8 cellular contexts compared by ENCODE assay signal in the genomic region with DNA sequence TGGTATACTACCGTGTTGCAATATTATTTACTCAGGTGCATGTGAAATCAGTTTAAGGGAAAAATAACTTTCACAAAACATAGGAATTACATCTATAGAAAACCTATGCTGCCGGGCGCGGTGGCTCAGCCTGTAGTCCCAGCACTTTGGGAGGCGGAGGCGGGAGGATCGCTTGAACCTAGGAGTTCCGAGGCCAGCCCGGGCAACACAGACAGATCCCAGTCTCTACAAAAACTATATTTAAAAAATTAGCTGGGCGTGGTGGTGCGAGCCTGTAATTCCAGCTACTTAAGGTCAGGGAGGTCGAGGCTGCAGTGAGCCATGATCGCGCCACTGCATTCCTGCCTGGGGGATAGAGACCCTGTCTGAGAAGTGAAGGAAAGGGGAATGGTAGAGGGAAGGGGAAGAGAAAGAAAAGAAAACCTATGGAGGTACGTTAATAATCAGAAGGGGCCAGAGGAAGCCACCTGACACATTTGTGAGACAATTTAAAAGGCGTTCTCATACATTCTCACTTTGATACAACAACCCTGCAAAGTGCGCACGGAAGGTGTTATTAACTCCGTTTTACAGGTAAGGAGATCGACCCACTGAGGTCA. TPM values are rescaled to one million over a fixed set of nuclear protein-coding genes. Genes with fewer than 3 reads are reported as not detected.
A peak's percentile ranks its signal among the peaks of the same experiment; 100 is the strongest.
DNase-seq lines count a peak whose midpoint lies in the region; ATAC-seq and TF ChIP-seq lines count a peak whose summit lies in the region.

No MANE protein-coding gene starts in this region.

- no peak for TF ChIP-seq CTCF in stomach (IDR thresholded peaks at IDR 0.05)

- peaks cover 15% of the 10 kb centered on the region for H3K36me3 Mint-ChIP-seq in activated naive CD8-positive, alpha-beta T cell treated with anti-CD3 and anti-CD28 coated beads, Interleukin-2, amount 10 ng/mL, durations not matched to agents 7 days and 5 days
- H3K36me3 Mint-ChIP-seq in immature natural killer cell: peaks cover 4 to 12% (median 8%) of the 10 kb centered on the region in 3 donors

- peak; percentile 54 for DNase-seq in DMS53 (lab: John Stamatoyannopoulos, UW)
- DNase-seq in DMS53 treated with DMSO at 0.1 percent for 48 hours (lab: John Stamatoyannopoulos, UW; ENCODE audit: unreplicated experiment): no peak
- DNase-seq in activated naive CD8-positive, alpha-beta T cell treated with anti-CD3 and anti-CD28 coated beads, Interleukin-2, amount 10 ng/mL, durations not matched to agents 7 days and 5 days: no peak
- no peak for DNase-seq in immature natural killer cell
- DNase-seq in stomach: peak; percentile 36

- TF ChIP-seq EP300 in stomach (IDR thresholded peaks at IDR 0.05): no peak

- POLR2A ChIA-PET in activated naive CD8-positive, alpha-beta T cell treated with anti-CD3 and anti-CD28 coated beads, Interleukin-2, amount 10 ng/mL, durations not matched to agents 7 days and 5 days (lab: Charles Lee): interaction anchor here (1.1 to 3.4 kb wide), 4 partner anchors 9 to 29 kb away, joined by 3 to 15 read pairs (median 6); a partner anchor contains a TSS

- H3K27ac Mint-ChIP-seq in activated naive CD8-positive, alpha-beta T cell treated with anti-CD3 and anti-CD28 coated beads, Interleukin-2, amount 10 ng/mL, durations not matched to agents 7 days and 5 days: peak overlapping the region; percentile 97
- H3K27ac Mint-ChIP-seq in immature natural killer cell: peak overlapping the region; percentile 92 to 97 (median 95)

- H3K27ac ChIP-seq in stomach: peak overlapping the region; percentile 87 to 91 (median 88)

- peaks cover 15% of the 10 kb centered on the region for H3K27me3 Mint-ChIP-seq in activated naive CD8-positive, alpha-beta T cell treated with anti-CD3 and anti-CD28 coated beads, Interleukin-2, amount 10 ng/mL, durations not matched to agents 7 days and 5 days
- peaks cover 2 to 11% (median 2%) of the 10 kb centered on the region in 3 donors for H3K27me3 Mint-ChIP-seq in immature natural killer cell (ENCODE audit: low read depth in 3 of 3)

- no peaks in the 10 kb centered on the region for H3K9me3 ChIP-seq in stomach

- H3K36me3 ChIP-seq in stomach: peaks cover 6 to 27% (median 21%) of the 10 kb centered on the region in 4 donors

- H3K4me3 Mint-ChIP-seq in activated naive CD8-positive, alpha-beta T cell treated with anti-CD3 and anti-CD28 coated beads, Interleukin-2, amount 10 ng/mL, durations not matched to agents 7 days and 5 days: peak overlapping the region; percentile 96
- peak overlapping the region; percentile 91 to 95 (median 92) for H3K4me3 Mint-ChIP-seq in immature natural killer cell

- H3K4me3 ChIP-seq in stomach: peak overlapping the region; percentile 66 to 96 (median 86)

- peaks cover 3% of the 10 kb centered on the region for H3K9me3 Mint-ChIP-seq in activated naive CD8-positive, alpha-beta T cell treated with anti-CD3 and anti-CD28 coated beads, Interleukin-2, amount 10 ng/mL, durations not matched to agents 7 days and 5 days
- peaks cover 0 to 6% (median under 1%) of the 10 kb centered on the region in 6 donors for H3K9me3 Mint-ChIP-seq in immature natural killer cell

- H3K4me1 Mint-ChIP-seq in activated naive CD8-positive, alpha-beta T cell treated with anti-CD3 and anti-CD28 coated beads, Interleukin-2, amount 10 ng/mL, durations not matched to agents 7 days and 5 days: peaks cover 25% of the 10 kb centered on the region
- H3K4me1 Mint-ChIP-seq in immature natural killer cell: peaks cover 24 to 37% of the 10 kb centered on the region in 2 donors

- H3K4me1 ChIP-seq in stomach: peaks cover 0 to 33% (median 20%) of the 10 kb centered on the region in 4 donors

- no peak for TF ChIP-seq POLR2A in stomach (IDR thresholded peaks at IDR 0.05)

- WGBS in stomach, 5 donors: 18 to 27% (median 18%) methylated on average over 20 of the region's 20 CpGs

- no peaks in the 10 kb centered on the region for H3K27me3 ChIP-seq in stomach

- no peak for ATAC-seq in activated naive CD8-positive, alpha-beta T cell treated with anti-CD3 and anti-CD28 coated beads, Interleukin-2, amount 10 ng/mL, durations not matched to agents 7 days and 5 days (ENCODE audit: low read depth)
- ATAC-seq in HG02678 (IDR thresholded peaks at IDR 0.05; ENCODE audit: unreplicated experiment): no peak
- no peak for ATAC-seq in HG03039 (IDR thresholded peaks at IDR 0.05; ENCODE audit: unreplicated experiment)
- ATAC-seq in HG03280 (IDR thresholded peaks at IDR 0.05; ENCODE audit: unreplicated experiment): no peak

- intact Hi-C loops in stomach (cut with DNase I; ENCODE audit: low total_unique reads): no loop called here

RNA-seq across cellular contexts. Expression of a gene that starts 0.5 kb away (rescaled TPM):
- total RNA-seq in activated naive CD8-positive, alpha-beta T cell treated with anti-CD3 and anti-CD28 coated beads, Interleukin-2, amount 10 ng/mL, durations not matched to agents 7 days and 5 days: 10 to 100 TPM; 23.3 to 28.1 TPM
- 10 to 100 TPM in 2 of 3 donors, 1 to 10 TPM in 1; 9.3 to 12.7 (median 12.5) TPM for polyA plus RNA-seq in immature natural killer cell
- total RNA-seq in stomach: 10 to 100 TPM; 13.6 to 92.0 (median 65.3) TPM
- polyA plus RNA-seq in stomach: 10 to 100 TPM in 1 of 3 donors, 1 to 10 TPM in 2; 5.5 to 16.6 (median 7.8) TPM

RNA-seq across cellular contexts. Expression of a gene that starts 27.1 kb away (rescaled TPM):
- 10 to 100 TPM; 39.4 to 43.1 TPM for total RNA-seq in activated naive CD8-positive, alpha-beta T cell treated with anti-CD3 and anti-CD28 coated beads, Interleukin-2, amount 10 ng/mL, durations not matched to agents 7 days and 5 days
- 10 to 100 TPM; 12.1 to 26.5 (median 15.1) TPM for polyA plus RNA-seq in immature natural killer cell
- total RNA-seq in stomach: 100 to 1,000 TPM in 1 of 5 donors, 10 to 100 TPM in 3, 1 to 10 TPM in 1; 6.7 to 124 (median 25.4) TPM
- polyA plus RNA-seq in stomach: 1 to 10 TPM; 3.1 to 6.0 (median 3.6) TPM

RNA-seq across cellular contexts. Expression of a gene that starts 52.3 kb away (rescaled TPM):
- total RNA-seq in activated naive CD8-positive, alpha-beta T cell treated with anti-CD3 and anti-CD28 coated beads, Interleukin-2, amount 10 ng/mL, durations not matched to agents 7 days and 5 days: 10 to 100 TPM; 80.4 to 86.5 TPM
- polyA plus RNA-seq in immature natural killer cell (100 to 1,000 TPM; 186 to 286 (median 197) TPM), stomach (100 to 1,000 TPM in 1 of 3 donors, 10 to 100 TPM in 2; 47.2 to 136 (median 58.3) TPM)
- total RNA-seq in stomach: 10 to 100 TPM; 41.1 to 81.7 (median 46.1) TPM

Comparison
In these comparisons a context has a peak if more than half of its experiments do, and no peak if none do; other contexts are left out.
1. DNase-seq: peak in DMS53 (single experiment) and stomach (single experiment); none in DMS53 treated with DMSO at 0.1 percent for 48 hours (single experiment), activated naive CD8-positive, alpha-beta T cell treated with anti-CD3 and anti-CD28 coated beads, Interleukin-2, amount 10 ng/mL, durations not matched to agents 7 days and 5 days (single experiment) and immature natural killer cell (0 of 3).